Comparison of ENCODE assay signal across 19 cellular contexts in the genomic region with DNA sequence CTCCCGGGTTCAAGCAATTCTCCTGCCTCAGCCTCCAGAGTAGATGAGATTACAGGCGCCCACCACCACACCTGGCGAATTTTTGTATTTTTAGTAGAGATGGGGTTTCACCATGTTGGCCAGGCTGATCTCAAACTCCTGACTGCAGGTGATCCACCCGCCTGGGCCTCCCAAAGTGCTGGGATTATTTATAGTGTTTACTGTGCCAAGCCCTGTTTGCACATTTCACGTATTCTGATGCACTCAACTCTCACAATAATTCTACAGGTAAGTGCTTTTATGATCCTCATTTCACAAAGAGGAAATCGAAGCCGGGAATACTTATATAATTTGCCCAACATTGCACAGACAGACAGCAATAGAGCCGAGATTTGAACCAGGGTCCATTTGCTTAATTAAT.
"Had no signal": no experiment of that assay in that cellular context is flagged by ENCODE, and none has a peak within 500 bp of the region (broad histone marks: within the 10 kb centered on the region; RNA-seq: fewer than 3 reads in every experiment).

No MANE protein-coding gene starts in this region.

- DNase-seq: KBM-7, MV-4-11, NCI-H1048, NCI-H1105, NCI-H1417, NCI-H1436 treated with DMSO at 0.1 percent for 48 hours, NCI-H1694, NCI-H187 treated with DMSO at 0.1 percent for 48 hours, NCI-H2029 treated with DMSO at 0.1 percent for 48 hours, NCI-H2171 treated with DMSO at 0.1 percent for 48 hours, NCI-H345, NCI-H446 treated with DMSO at 0.1 percent for 48 hours, NCI-H524 treated with DMSO at 0.1 percent for 48 hours, NCI-H69, NCI-H774, SHP77 had no signal

- H3K27ac ChIP-seq: RWPE1 had no signal

- ATAC-seq: Panc1, SK-N-SH treated with all-trans-retinoic acid at 6 μM for 48 hours had no signal
